ENCODE assay signal across 1 cellular context in the genomic region with DNA sequence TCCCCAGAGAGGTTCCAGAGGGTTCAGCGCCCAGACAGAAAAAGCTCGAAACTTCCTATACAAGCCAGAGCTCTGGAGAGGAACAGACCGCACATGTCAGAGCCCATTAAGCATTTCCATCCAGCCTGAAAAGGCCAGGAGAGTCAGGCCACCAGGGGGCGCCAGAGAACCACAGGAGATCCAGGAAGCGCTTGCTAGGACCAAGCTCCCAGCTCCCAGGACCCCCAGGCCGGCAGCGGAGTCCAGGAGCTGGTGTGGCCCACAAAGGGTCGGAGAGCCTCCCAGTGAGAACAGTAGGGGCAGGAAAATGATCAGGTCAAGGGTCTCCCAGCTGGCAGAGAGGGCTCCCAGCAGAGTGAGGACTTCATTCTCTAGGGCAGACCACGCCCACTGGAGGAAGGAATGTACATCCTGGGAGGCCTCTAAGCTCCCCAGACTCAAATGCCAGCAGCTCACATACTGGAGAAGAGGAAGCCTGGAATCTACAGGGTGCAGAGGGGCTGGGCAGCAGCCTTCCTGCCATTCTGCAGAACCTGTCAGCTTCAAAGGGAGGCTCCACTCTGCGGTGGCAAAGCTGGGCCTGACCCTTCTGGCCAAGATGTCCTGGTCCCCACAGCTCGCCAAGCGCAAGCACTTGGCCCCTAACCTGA.
A peak's percentile ranks its signal among the peaks of the same experiment; 100 is the strongest.
TF ChIP-seq lines count a peak whose summit lies in the region.

No MANE protein-coding gene starts in this region.

TF ChIP-seq in HEK293, 187 proteins besides CTCF, POLR2A, EP300 and RAD21 (continued from another document):
- TF ChIP-seq, protein P1, sequence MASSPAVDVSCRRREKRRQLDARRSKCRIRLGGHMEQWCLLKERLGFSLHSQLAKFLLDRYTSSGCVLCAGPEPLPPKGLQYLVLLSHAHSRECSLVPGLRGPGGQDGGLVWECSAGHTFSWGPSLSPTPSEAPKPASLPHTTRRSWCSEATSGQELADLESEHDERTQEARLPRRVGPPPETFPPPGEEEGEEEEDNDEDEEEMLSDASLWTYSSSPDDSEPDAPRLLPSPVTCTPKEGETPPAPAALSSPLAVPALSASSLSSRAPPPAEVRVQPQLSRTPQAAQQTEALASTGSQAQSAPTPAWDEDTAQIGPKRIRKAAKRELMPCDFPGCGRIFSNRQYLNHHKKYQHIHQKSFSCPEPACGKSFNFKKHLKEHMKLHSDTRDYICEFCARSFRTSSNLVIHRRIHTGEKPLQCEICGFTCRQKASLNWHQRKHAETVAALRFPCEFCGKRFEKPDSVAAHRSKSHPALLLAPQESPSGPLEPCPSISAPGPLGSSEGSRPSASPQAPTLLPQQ (tag by site-specific recombination; IDR thresholded peaks at IDR 0.05) = peak; percentile 15; the same call in 1 of the 2 replicates
- peak; percentile 89 for TF ChIP-seq KLF9 (tag by site-specific recombination; IDR thresholded peaks at IDR 0.05; ENCODE audit: low read depth)
- TF ChIP-seq ZBTB17 (tag by site-specific recombination; IDR thresholded peaks at IDR 0.05) = peak; percentile 43; the same call in 1 of the 2 replicates
- TF ChIP-seq, protein P2, sequence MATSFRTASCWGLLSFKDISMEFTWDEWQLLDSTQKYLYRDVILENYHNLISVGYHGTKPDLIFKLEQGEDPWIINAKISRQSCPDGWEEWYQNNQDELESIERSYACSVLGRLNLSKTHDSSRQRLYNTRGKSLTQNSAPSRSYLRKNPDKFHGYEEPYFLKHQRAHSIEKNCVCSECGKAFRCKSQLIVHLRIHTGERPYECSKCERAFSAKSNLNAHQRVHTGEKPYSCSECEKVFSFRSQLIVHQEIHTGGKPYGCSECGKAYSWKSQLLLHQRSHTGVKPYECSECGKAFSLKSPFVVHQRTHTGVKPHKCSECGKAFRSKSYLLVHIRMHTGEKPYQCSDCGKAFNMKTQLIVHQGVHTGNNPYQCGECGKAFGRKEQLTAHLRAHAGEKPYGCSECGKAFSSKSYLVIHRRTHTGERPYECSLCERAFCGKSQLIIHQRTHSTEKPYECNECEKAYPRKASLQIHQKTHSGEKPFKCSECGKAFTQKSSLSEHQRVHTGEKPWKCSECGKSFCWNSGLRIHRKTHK (tag by site-specific recombination; IDR thresholded peaks at IDR 0.05) = no peak
- peak; percentile 70; the same call in 1 of the 2 replicates for TF ChIP-seq IKZF3 (tag by site-specific recombination; IDR thresholded peaks at IDR 0.05)
- no peak for TF ChIP-seq GLI2 (tag by site-specific recombination; IDR thresholded peaks at IDR 0.05; ENCODE audit: borderline replicate concordance, low read depth)
- no peak for TF ChIP-seq ZNF776 (tag by site-specific recombination; IDR thresholded peaks at IDR 0.05; ENCODE audit: borderline replicate concordance)
